Comparison of ENCODE assay signal across 1 cellular context in the genomic region with DNA sequence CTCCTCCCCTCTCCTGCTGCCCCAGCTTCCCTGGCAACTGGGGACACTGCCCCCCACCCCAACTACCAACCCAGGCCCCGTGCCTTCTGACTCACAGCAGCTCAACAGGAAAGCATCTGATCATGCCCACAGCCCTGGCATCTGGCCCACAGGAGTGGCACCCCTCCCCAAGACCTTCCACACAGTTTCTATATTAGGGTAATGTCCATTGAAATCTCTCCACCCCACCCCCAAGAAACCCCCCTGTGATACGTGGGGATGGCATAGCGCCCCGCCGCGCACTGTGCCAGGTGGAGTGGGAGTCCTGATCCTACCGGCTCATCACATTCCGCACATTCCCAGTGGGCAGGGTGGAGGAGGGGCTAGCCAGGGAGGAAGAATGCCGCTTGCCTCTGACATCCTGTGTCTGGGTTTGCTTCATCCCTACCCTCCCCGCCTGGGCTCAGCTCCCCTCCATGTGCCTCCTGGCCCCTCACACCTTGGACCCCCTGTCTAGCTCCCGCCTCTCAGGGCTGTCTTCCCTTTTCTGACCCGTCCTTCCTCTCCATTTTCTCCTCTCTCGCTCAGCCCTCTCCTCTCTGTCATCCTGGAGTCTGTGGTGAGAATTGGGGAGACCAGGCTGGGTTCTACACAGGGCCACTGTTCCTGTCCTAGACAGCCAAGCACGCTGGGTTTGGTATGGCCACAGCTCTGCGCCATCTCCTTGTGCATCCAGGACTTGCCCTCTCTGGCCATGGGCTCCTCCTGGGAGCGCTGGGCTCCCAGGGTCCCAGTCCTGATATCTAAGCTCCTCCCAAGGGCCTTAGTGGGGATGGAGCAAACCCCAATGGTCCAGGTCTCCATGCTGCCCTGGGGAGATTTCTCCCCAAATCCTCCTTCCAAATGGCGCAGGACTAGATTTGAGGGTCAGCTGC.
A peak's percentile ranks its signal among the peaks of the same experiment; 100 is the strongest.
TF ChIP-seq lines count a peak whose summit lies in the region.

No MANE protein-coding gene starts in this region.

TF ChIP-seq in HepG2, 621 proteins besides CTCF, POLR2A, EP300 and RAD21:
- TF ChIP-seq TEAD3 (CRISPR knock-in tag; optimal IDR thresholded peaks at IDR 0.05; ENCODE audit: borderline replicate concordance) (peak; percentile 54), KDM5B (CRISPR knock-in tag; IDR thresholded peaks at IDR 0.05; ENCODE audit: borderline replicate concordance) (no peak)
